Comparison of ENCODE assay signal across 1 cellular context in the genomic region with DNA sequence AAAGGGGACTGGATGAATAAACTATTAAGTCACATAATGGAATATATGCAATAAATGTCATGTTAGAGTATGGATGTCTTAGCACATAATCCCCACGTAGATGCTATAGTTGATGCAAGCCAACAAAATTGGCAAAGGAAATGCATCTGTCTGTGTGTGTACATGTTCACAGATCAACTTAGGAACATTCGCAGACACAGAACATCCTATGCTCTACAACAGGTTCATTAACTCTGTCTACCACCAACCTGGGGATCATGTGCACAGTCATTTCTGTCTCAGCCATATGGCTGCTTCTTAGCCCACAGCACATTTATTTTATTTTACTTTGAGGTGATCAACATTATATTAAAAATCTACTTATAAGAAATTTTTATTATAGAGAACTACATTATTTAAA.
TF ChIP-seq lines count a peak whose summit lies in the region.

No MANE protein-coding gene starts in this region.

TF ChIP-seq in IMR-90, 13 proteins besides CTCF, POLR2A, EP300 and RAD21 (continued from another document):
- TF ChIP-seq, protein P1, sequence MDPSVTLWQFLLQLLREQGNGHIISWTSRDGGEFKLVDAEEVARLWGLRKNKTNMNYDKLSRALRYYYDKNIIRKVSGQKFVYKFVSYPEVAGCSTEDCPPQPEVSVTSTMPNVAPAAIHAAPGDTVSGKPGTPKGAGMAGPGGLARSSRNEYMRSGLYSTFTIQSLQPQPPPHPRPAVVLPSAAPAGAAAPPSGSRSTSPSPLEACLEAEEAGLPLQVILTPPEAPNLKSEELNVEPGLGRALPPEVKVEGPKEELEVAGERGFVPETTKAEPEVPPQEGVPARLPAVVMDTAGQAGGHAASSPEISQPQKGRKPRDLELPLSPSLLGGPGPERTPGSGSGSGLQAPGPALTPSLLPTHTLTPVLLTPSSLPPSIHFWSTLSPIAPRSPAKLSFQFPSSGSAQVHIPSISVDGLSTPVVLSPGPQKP (IDR thresholded peaks at IDR 0.05; ENCODE audit: borderline replicate concordance, low read depth, low read length) = no peak
- no peak for TF ChIP-seq SMC3 (IDR thresholded peaks at IDR 0.05; ENCODE audit: low read depth, low read length)
- no peak for TF ChIP-seq CEBPB (IDR thresholded peaks at IDR 0.05; ENCODE audit: low read depth, low read length)
- no peak for TF ChIP-seq RCOR1 (IDR thresholded peaks at IDR 0.05; ENCODE audit: insufficient replicate concordance, low read length)
- TF ChIP-seq MXI1 (IDR thresholded peaks at IDR 0.05; ENCODE audit: borderline replicate concordance, low read depth, low read length) = no peak
- TF ChIP-seq MAZ (IDR thresholded peaks at IDR 0.05; ENCODE audit: borderline replicate concordance, low read depth, low read length) = no peak
